In genomic region chr20:62875419-62876355, GRCh38 we compare ENCODE assay signal across 8 cellular contexts. TPM values are rescaled to one million over a fixed set of nuclear protein-coding genes. Genes with fewer than 3 reads are reported as not detected.
DNase-seq lines count a peak whose midpoint lies in the region; FAIRE-seq and TF ChIP-seq lines count a peak whose summit lies in the region.

No MANE protein-coding gene starts in this region.

- H3K4me1 Mint-ChIP-seq in H9: peaks cover 24 to 31% of the 10 kb centered on the region in 2 experiments

- no peak overlapping the region for H4K91ac ChIP-seq in H9 (ENCODE audit: insufficient read length, low read depth, low read length)

- H3K14ac ChIP-seq in H9 (ENCODE audit: insufficient read depth, low read length): 0 out of 2 replicates have a peak overlapping the region, but pooled peaks have one; percentile 25

- DNase-seq in A673 (ENCODE audit: low spot score): peak; percentile 91
- peak; percentile 95 for DNase-seq in H9
- peak; percentile 86 for DNase-seq in NCI-H748 (lab: John Stamatoyannopoulos, UW; ENCODE audit: unreplicated experiment)
- peak; percentile 69 to 76 for DNase-seq in breast epithelium (ENCODE audit: low spot score in 2 of 2)
- DNase-seq in kidney: peak; percentile 86
- DNase-seq in spleen: peak; percentile 84
- DNase-seq in GM19239 (ENCODE audit: insufficient read length, low spot score): no peak
- no peak for DNase-seq in effector CD4-positive, alpha-beta T cell

- no peak overlapping the region for H3K9ac ChIP-seq in H9 (ENCODE audit: extremely low read depth, insufficient read length, low read length)
- no peak overlapping the region for H3K9ac ChIP-seq in kidney (ENCODE audit: low read length in 2 of 2)

- H4K8ac ChIP-seq in H9 (replicated peaks; ENCODE audit: insufficient read length, low read depth, low read length): no peak overlapping the region

- no peaks in the 10 kb centered on the region for H4K20me1 ChIP-seq in H9 (ENCODE audit: control insufficient read depth, insufficient read depth, insufficient read length)

- H3K79me2 ChIP-seq in H9 (ENCODE audit: insufficient read depth, low read length): no peaks in the 10 kb centered on the region

- H2BK120ac ChIP-seq in H9 (ENCODE audit: low read depth, low read length, poor library complexity, severe bottlenecking): no peak overlapping the region

- CTCF ChIA-PET in A673 (lab: Charles Lee): interaction anchor here (0.6 to 1.3 kb wide), 6 partner anchors 12 to 125 kb away, joined by 3 to 5 read pairs (median 3); no protein-coding TSS in a partner anchor

- FAIRE-seq in kidney (lab: Jason Lieb, UNC): no peak
- FAIRE-seq in GM19239 (lab: Jason Lieb, UNC): no peak

- H3K4ac ChIP-seq in H9 (ENCODE audit: low read depth, low read length): no peak overlapping the region

- H2AFZ ChIP-seq in H9 (ENCODE audit: low read length): no peak overlapping the region

- H2AK5ac ChIP-seq in H9 (ENCODE audit: insufficient read length, low read length): no peak overlapping the region

- no peaks in the 10 kb centered on the region for H3K23me2 ChIP-seq in H9 (ENCODE audit: insufficient read length, low read depth, low read length, poor library complexity, severe bottlenecking)

- intact Hi-C loops in A673 (cut with micrococcal nuclease; ENCODE audit: unreplicated experiment) (loop anchor here (10.0 kb wide), 1 partner anchor 129 kb away; the partner anchor contains the start of gene BHLHE23), breast epithelium (cut with DNase I; ENCODE audit: low total_unique reads) (no loop called here), kidney (cut with DNase I) (no loop called here), spleen (cut with DNase I; ENCODE audit: low total_unique reads) (no loop called here)

- H3K9me3 ChIP-seq in A673 (ENCODE audit: low read depth, low read length, poor library complexity, severe bottlenecking) (no peaks in the 10 kb centered on the region), H9 (ENCODE audit: control insufficient read depth, low read depth, low read length) (no peaks in the 10 kb centered on the region), breast epithelium (no peaks in the 10 kb centered on the region), kidney (ENCODE audit: control insufficient read depth in 1 of 2, low read length in 2 of 2) (no peaks in the 10 kb centered on the region), spleen (no peaks in the 10 kb centered on the region)

- BruUV-seq in A673 (replicated peaks; lab: Mats Ljungman, UMichigan): no TSS peak

- H2BK15ac ChIP-seq in H9 (ENCODE audit: low read depth, low read length): no peak overlapping the region

- H3K56ac ChIP-seq in H9 (ENCODE audit: insufficient read length, low read depth, low read length): no peak overlapping the region

- peaks cover 2 to 10% of the 10 kb centered on the region in 2 experiments; a peak in 4 of 5 replicates for H3K9me3 Mint-ChIP-seq in H9

- H3K4me1 ChIP-seq in A673 (ENCODE audit: insufficient read depth, low read length, poor library complexity, severe bottlenecking) (peaks cover 5% of the 10 kb centered on the region), H9 (ENCODE audit: insufficient read depth, low read length) (no peaks in the 10 kb centered on the region), breast epithelium (peaks cover 0 to 8% of the 10 kb centered on the region in 2 donors), kidney (ENCODE audit: control insufficient read depth in 1 of 2, insufficient read depth in 1 of 2, low read depth in 1 of 2, low read length in 2 of 2) (peaks cover 3 to 13% of the 10 kb centered on the region in 2 donors), spleen (peaks cover 0 to 43% (median 19%) of the 10 kb centered on the region in 6 donors)

- H3K36me3 Mint-ChIP-seq in H9 (ENCODE audit: insufficient read depth in 1 of 3, low read depth in 3 of 3): peaks cover 0 to 8% (median 0%) of the 10 kb centered on the region in 3 experiments; a peak in 1 of 7 replicates

- peak overlapping the region; percentile 64 for H3K27ac ChIP-seq in A673 (ENCODE audit: low read depth, low read length, poor library complexity, severe bottlenecking)
- no peak overlapping the region for H3K27ac ChIP-seq in H9 (ENCODE audit: insufficient read length, low read depth, low read length)
- peak overlapping the region; percentile 71 to 83 for H3K27ac ChIP-seq in breast epithelium
- peak overlapping the region in 1 of 2 donors; percentile 54 for H3K27ac ChIP-seq in kidney (ENCODE audit: low read depth in 2 of 2, low read length in 2 of 2)
- H3K27ac ChIP-seq in spleen: peak overlapping the region in 5 of 8 donors; percentile 68 to 84 (median 77)

- H3K4me2 ChIP-seq in H9 (ENCODE audit: insufficient read depth, insufficient read length, low read length): no peak overlapping the region

- POLR2A ChIA-PET in A673 (lab: Charles Lee; ENCODE audit: low non-redundant PET): interaction anchor here (0.7 kb wide), 2 partner anchors 41 to 1187 kb away, joined by 3 to 5 read pairs; no protein-coding TSS in a partner anchor

- H3K27me3 Mint-ChIP-seq in H9 (ENCODE audit: low read depth): peaks cover 8% of the 10 kb centered on the region

- no peak for TF ChIP-seq POLR2A in breast epithelium (IDR thresholded peaks at IDR 0.05)
- no peak for TF ChIP-seq POLR2A in spleen (IDR thresholded peaks at IDR 0.05)

- H2BK5ac ChIP-seq in H9 (ENCODE audit: insufficient read length, low read length): no peak overlapping the region

- H3K36me3 ChIP-seq in A673 (ENCODE audit: insufficient read depth, low read length, poor library complexity, severe bottlenecking) (peaks cover 3% of the 10 kb centered on the region), breast epithelium (no peaks in the 10 kb centered on the region), kidney (ENCODE audit: control insufficient read depth in 1 of 2, insufficient read depth in 2 of 2, low read length in 2 of 2) (no peaks in the 10 kb centered on the region), spleen (peaks cover 0 to 23% (median 12%) of the 10 kb centered on the region in 6 donors)

- H3K23ac ChIP-seq in H9 (ENCODE audit: insufficient read length, low read depth, low read length): no peak overlapping the region

- H2BK12ac ChIP-seq in H9 (ENCODE audit: insufficient read length, low read depth, low read length): no peak overlapping the region

- TF ChIP-seq CTCF in A673 (conservative IDR thresholded peaks at IDR 0.05; ENCODE audit: low read depth, low read length): peak; percentile 63
- peak; percentile 58 for TF ChIP-seq CTCF in H9 (conservative IDR thresholded peaks at IDR 0.05)
- peak in 2 of 3 donors; percentile 42 to 46 for TF ChIP-seq CTCF in breast epithelium (IDR thresholded peaks at IDR 0.05)
- TF ChIP-seq CTCF in kidney (IDR thresholded peaks at IDR 0.05; ENCODE audit: borderline replicate concordance, extremely low read depth, insufficient read depth): peak; percentile 19
- TF ChIP-seq CTCF in spleen (IDR thresholded peaks at IDR 0.05 in 8 of 11, conservative IDR thresholded peaks at IDR 0.05 in 3 of 11): peak in 8 of 11 experiments; percentile 28 to 53 (median 45)

- H4K5ac ChIP-seq in H9 (ENCODE audit: insufficient read length, low read depth, low read length): no peak overlapping the region

- H3T11ph ChIP-seq in H9 (ENCODE audit: low read length): no peak overlapping the region

- H3K27me3 ChIP-seq in A673 (replicated peaks; ENCODE audit: insufficient read depth, low read depth, low read length, poor library complexity) (no peaks in the 10 kb centered on the region), H9 (ENCODE audit: insufficient read depth, low read length) (no peaks in the 10 kb centered on the region), breast epithelium (no peaks in the 10 kb centered on the region), spleen (replicated peaks in 1 of 7) (no peaks in the 10 kb centered on the region)

- no peak overlapping the region for H3K18ac ChIP-seq in H9 (ENCODE audit: insufficient read length, low read depth, low read length)

- H3K79me1 ChIP-seq in H9 (ENCODE audit: insufficient read depth, low read depth, low read length, poor library complexity, severe bottlenecking): no peaks in the 10 kb centered on the region

- peak overlapping the region in 2 of 3 experiments; percentile 82 to 88; a peak in 4 of 7 replicates for H3K27ac Mint-ChIP-seq in H9

- H3K4me3 ChIP-seq in A673 (ENCODE audit: low read depth, low read length, poor library complexity, severe bottlenecking) (no peak overlapping the region), breast epithelium (peak overlapping the region in 1 of 3 donors; percentile 46), kidney (ENCODE audit: low read length in 2 of 2) (no peak overlapping the region), spleen (peak overlapping the region in 1 of 8 donors; percentile 39)

- WGBS in H9 (ENCODE audit: extremely low coverage, insufficient read length, low lambda C conversion rate): no CpG with 5 or more reads among the region's 34 CpGs
- WGBS in spleen, 5 donors: 49 to 57% (median 57%) methylated on average over 25 to 34 of the region's 34 CpGs

- no peak overlapping the region for H3K4me3 Mint-ChIP-seq in H9

- no peak overlapping the region for H2BK20ac ChIP-seq in H9 (ENCODE audit: low read depth, low read length, poor library complexity, severe bottlenecking)

RNA-seq across cellular contexts. Expression of gene TCFL5, which starts 14.1 kb away (rescaled TPM):
- total RNA-seq in A673 (2021) (13.9 and 16.1 TPM in 2 replicates), H9 (2021) (15.9 and 16.4 TPM in 2 replicates), breast epithelium (10 to 100 TPM in 2 of 3 donors, 1 to 10 TPM in 1; 7.8 to 21.0 (median 12.5) TPM), kidney (11.5 TPM), spleen (1 to 10 TPM; 4.1 to 8.8 (median 6.8) TPM)
- polyA plus RNA-seq in kidney (ENCODE audit: insufficient read depth, low read depth, low replicate concordance) (6.1 TPM), spleen (1 to 10 TPM; 4.5 to 6.3 (median 5.3) TPM)

RNA-seq across cellular contexts. Expression of gene DIDO1, which starts 50.6 kb away (rescaled TPM):
- total RNA-seq in A673 (2021) (61.7 and 64.4 TPM in 2 replicates), H9 (2021) (85.9 TPM in 2 replicates), breast epithelium (10 to 100 TPM; 59.8 to 83.1 (median 64.9) TPM), kidney (67.9 TPM), spleen (10 to 100 TPM; 61.2 to 79.6 (median 76.0) TPM)
- polyA plus RNA-seq in kidney (ENCODE audit: insufficient read depth, low read depth, low replicate concordance) (23.0 TPM), spleen (10 to 100 TPM; 17.4 to 23.2 (median 17.8) TPM)

RNA-seq across cellular contexts. Expression of gene COL9A3, which starts 58.8 kb away (rescaled TPM):
- total RNA-seq in A673 (2021) (8.4 and 11.7 TPM in 2 replicates), H9 (2021) (137 and 150 TPM in 2 replicates), breast epithelium (10 to 100 TPM in 1 of 3 donors, 1 to 10 TPM in 1, under 1 TPM in 1; 0.16 to 10.2 (median 5.0) TPM), kidney (4.3 TPM), spleen (10 to 100 TPM in 3 of 7 donors, 1 to 10 TPM in 4; 1.2 to 16.7 (median 6.8) TPM)
- polyA plus RNA-seq in kidney (ENCODE audit: insufficient read depth, low read depth, low replicate concordance) (2.3 TPM), spleen (10 to 100 TPM; 10.9 to 14.7 (median 13.1) TPM)

Comparison
In these comparisons a context has a peak if more than half of its experiments do, and no peak if none do; other contexts are left out.
1. DNase-seq: peak in A673 (single experiment), H9 (single experiment), NCI-H748 (single experiment), breast epithelium (2 of 2), kidney (single experiment) and spleen (single experiment); none in GM19239 (single experiment) and effector CD4-positive, alpha-beta T cell (single experiment).
2. Peak in every context shown above with its lines, with median percentiles within 50 percentile points of each other: CTCF ChIP-seq.